Comparison of ENCODE assay signal across 17 cellular contexts in genomic region chrX:42606591-42606990, GRCh38.
A peak's percentile ranks its signal among the peaks of the same experiment; 100 is the strongest.
DNase-seq lines count a peak whose midpoint lies in the region; ATAC-seq and TF ChIP-seq lines count a peak whose summit lies in the region.
"Had no signal": no experiment of that assay in that cellular context is flagged by ENCODE, and none has a peak within 500 bp of the region (broad histone marks: within the 10 kb centered on the region; RNA-seq: fewer than 3 reads in every experiment).

No MANE protein-coding gene starts in this region.

- H2AK5ac ChIP-seq in mesendoderm (ENCODE audit: low read length) = no peak overlapping the region

- no peak overlapping the region for H3K4ac ChIP-seq in mesendoderm (ENCODE audit: low read depth, low read length)

- H3K18ac ChIP-seq in mesendoderm (ENCODE audit: low read length) = no peak overlapping the region

- H3K27me3 Mint-ChIP-seq in endodermal cell (ENCODE audit: insufficient read depth) (no peaks in the 10 kb centered on the region), progenitor cell of endocrine pancreas (no peaks in the 10 kb centered on the region), nephron progenitor cell (ENCODE audit: low read depth, poor library complexity) (no peaks in the 10 kb centered on the region)
- H3K27me3 Mint-ChIP-seq: B cell; CD4-positive, alpha-beta T cell had no signal

- no peaks in the 10 kb centered on the region for H3K79me2 ChIP-seq in mesendoderm (ENCODE audit: control insufficient read depth, insufficient read depth, low read length)

- H3K36me3 ChIP-seq in endodermal cell (ENCODE audit: control insufficient read depth, insufficient read depth, low read length) (no peaks in the 10 kb centered on the region), mesendoderm (ENCODE audit: control insufficient read depth, insufficient read depth, low read length) (no peaks in the 10 kb centered on the region)
- H3K36me3 ChIP-seq: BLaER1 treated with 17β-estradiol and CSF1 and Interleukin-3, amounts not matched to agents 10 nM and 100 nM had no signal

- no peak overlapping the region for H3K4me2 ChIP-seq in mesendoderm (ENCODE audit: low read length)
- H3K4me2 ChIP-seq: A549; BLaER1 treated with 17β-estradiol and CSF1 and Interleukin-3, amounts not matched to agents 10 nM and 100 nM had no signal

- H3K36me3 Mint-ChIP-seq in endodermal cell (ENCODE audit: low read depth) (no peaks in the 10 kb centered on the region), progenitor cell of endocrine pancreas (ENCODE audit: insufficient read depth) (no peaks in the 10 kb centered on the region), nephron progenitor cell (ENCODE audit: low read depth) (no peaks in the 10 kb centered on the region)
- H3K36me3 Mint-ChIP-seq: CD8-positive, alpha-beta T cell had no signal

- peak; percentile 44 for DNase-seq in endodermal cell
- DNase-seq in mesendoderm = peak; percentile 67
- no peak for DNase-seq in progenitor cell of endocrine pancreas (ENCODE audit: low spot score, unreplicated experiment)
- no peak for DNase-seq in nephron progenitor cell
- DNase-seq: AML-193; Caco-2; Calu3; CD4-positive, alpha-beta T cell; CD8-positive, alpha-beta T cell; DMS79 treated with DMSO at 0.1 percent for 48 hours; GF-D8 had no signal

- ATAC-seq in GM19455 (IDR thresholded peaks at IDR 0.05; ENCODE audit: unreplicated experiment) = no peak
- ATAC-seq: A549; CD8-positive, alpha-beta T cell had no signal

- H3K4me1 Mint-ChIP-seq in endodermal cell (peaks cover 23% of the 10 kb centered on the region), progenitor cell of endocrine pancreas (ENCODE audit: low read depth) (peaks cover 10% of the 10 kb centered on the region), nephron progenitor cell (peaks cover 14% of the 10 kb centered on the region)
- H3K4me1 Mint-ChIP-seq: B cell had no signal

- H3K4me3 ChIP-seq in endodermal cell (ENCODE audit: low read length) (no peak overlapping the region), mesendoderm (ENCODE audit: low read length) (no peak overlapping the region)
- H3K4me3 ChIP-seq: A549; BLaER1 treated with 17β-estradiol and CSF1 and Interleukin-3, amounts not matched to agents 10 nM and 100 nM had no signal

- no peaks in the 10 kb centered on the region for H3K9me3 ChIP-seq in endodermal cell (ENCODE audit: control insufficient read depth, low read length)
- H3K9me3 ChIP-seq: A549; BLaER1 treated with 17β-estradiol and CSF1 and Interleukin-3, amounts not matched to agents 10 nM and 100 nM; Caco-2 had no signal

- WGBS in endodermal cell (ENCODE audit: insufficient coverage in 1 of 2, insufficient read length in 1 of 2), 2 experiments = 73 to 81% methylated on average over 3 to 4 of the region's 4 CpGs
- WGBS in mesendoderm (ENCODE audit: extremely low coverage, insufficient coverage, low lambda C conversion rate) = no CpG with 5 or more reads among the region's 4 CpGs

- H3K9me3 Mint-ChIP-seq in endodermal cell = peaks cover 9% of the 10 kb centered on the region
- H3K9me3 Mint-ChIP-seq in progenitor cell of endocrine pancreas (ENCODE audit: low read depth) = no peaks in the 10 kb centered on the region
- peaks cover 3% of the 10 kb centered on the region for H3K9me3 Mint-ChIP-seq in nephron progenitor cell
- H3K9me3 Mint-ChIP-seq: CD4-positive, alpha-beta T cell; CD8-positive, alpha-beta T cell had no signal

- no peak overlapping the region for H4K8ac ChIP-seq in mesendoderm (ENCODE audit: low read depth, low read length)

- H3K4me3 Mint-ChIP-seq in endodermal cell (no peak overlapping the region), progenitor cell of endocrine pancreas (ENCODE audit: low read depth) (no peak overlapping the region), nephron progenitor cell (no peak overlapping the region)
- H3K4me3 Mint-ChIP-seq: B cell; CD4-positive, alpha-beta T cell; CD8-positive, alpha-beta T cell had no signal

- peak overlapping the region; percentile 62 for H2BK5ac ChIP-seq in mesendoderm (ENCODE audit: low read length)

- H4K5ac ChIP-seq in mesendoderm (ENCODE audit: low read length) = no peak overlapping the region

- peak overlapping the region; percentile 92 for H3K27ac Mint-ChIP-seq in endodermal cell
- peak overlapping the region; percentile 43 for H3K27ac Mint-ChIP-seq in progenitor cell of endocrine pancreas
- no peak overlapping the region for H3K27ac Mint-ChIP-seq in nephron progenitor cell
- H3K27ac Mint-ChIP-seq: B cell; CD4-positive, alpha-beta T cell; CD8-positive, alpha-beta T cell had no signal

- H3K4me1 ChIP-seq in endodermal cell (ENCODE audit: control insufficient read depth, insufficient read depth, low read length) (no peaks in the 10 kb centered on the region), mesendoderm (ENCODE audit: control insufficient read depth, low read depth, low read length) (no peaks in the 10 kb centered on the region)
- H3K4me1 ChIP-seq: A549; BLaER1 treated with 17β-estradiol and CSF1 and Interleukin-3, amounts not matched to agents 10 nM and 100 nM; Caco-2 had no signal

- H3K27ac ChIP-seq in endodermal cell (ENCODE audit: low read depth, low read length) (no peak overlapping the region), mesendoderm (ENCODE audit: low read depth, low read length) (no peak overlapping the region)
- H3K27ac ChIP-seq: 22Rv1; A549; BLaER1 treated with 17β-estradiol and CSF1 and Interleukin-3, amounts not matched to agents 10 nM and 100 nM; C4-2B had no signal

- TF ChIP-seq CTCF in endodermal cell (conservative IDR thresholded peaks at IDR 0.05) = no peak
- TF ChIP-seq CTCF in progenitor cell of endocrine pancreas (IDR thresholded peaks at IDR 0.05; ENCODE audit: unreplicated experiment) = no peak
- TF ChIP-seq CTCF in nephron progenitor cell (IDR thresholded peaks at IDR 0.05) = no peak

- no peak overlapping the region for H3K23ac ChIP-seq in mesendoderm (ENCODE audit: low read length)

- H3K27me3 ChIP-seq in endodermal cell (ENCODE audit: control insufficient read depth, insufficient read depth, low read length, poor library complexity, severe bottlenecking) = no peaks in the 10 kb centered on the region
- no peaks in the 10 kb centered on the region for H3K27me3 ChIP-seq in mesendoderm (ENCODE audit: insufficient read depth, low read length, poor library complexity)

- H3K79me1 ChIP-seq in mesendoderm (ENCODE audit: low read length) = no peaks in the 10 kb centered on the region

- H2BK15ac ChIP-seq in mesendoderm (replicated peaks; ENCODE audit: low read depth) = no peak overlapping the region

- H3K56ac ChIP-seq in mesendoderm (ENCODE audit: low read length) = peak overlapping the region; percentile 42

- H3K9ac ChIP-seq in endodermal cell (ENCODE audit: extremely low read depth, low read length, poor library complexity, severe bottlenecking) (no peak overlapping the region), mesendoderm (ENCODE audit: low read length) (no peak overlapping the region)
- H3K9ac ChIP-seq: BLaER1 treated with 17β-estradiol and CSF1 and Interleukin-3, amounts not matched to agents 10 nM and 100 nM had no signal

- no peak overlapping the region for H2BK120ac ChIP-seq in mesendoderm (ENCODE audit: low read depth, low read length)

Comparison
In these comparisons a context has a peak if more than half of its experiments do, and no peak if none do; other contexts are left out.
1. DNase-seq: peak in endodermal cell (single experiment) and mesendoderm (single experiment); none in progenitor cell of endocrine pancreas (single experiment) and nephron progenitor cell (single experiment).